In the genomic region with DNA sequence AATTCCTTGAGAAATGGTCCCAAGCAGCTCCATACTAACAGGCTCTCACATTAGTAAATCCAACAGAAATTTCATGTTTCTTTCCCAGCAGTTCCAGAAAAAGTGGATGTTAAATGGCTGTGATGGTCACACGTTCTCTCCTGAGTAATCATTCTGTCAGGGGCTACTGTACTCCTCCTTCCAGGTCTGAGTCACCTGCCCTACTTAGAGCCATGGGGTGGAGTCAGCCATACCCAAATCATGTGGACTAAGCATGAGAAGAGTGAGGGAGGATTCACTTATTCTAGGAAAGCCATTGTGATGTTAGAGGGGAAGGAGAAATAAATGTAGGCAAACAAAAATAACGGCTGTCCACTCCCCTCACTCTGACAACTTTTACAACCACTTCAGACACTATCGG, we compare ENCODE assay signal across 1 cellular context.
A peak's percentile ranks its signal among the peaks of the same experiment; 100 is the strongest.
TF ChIP-seq lines count a peak whose summit lies in the region.

No MANE protein-coding gene starts in this region.

TF ChIP-seq in HEK293, 187 proteins besides CTCF, POLR2A, EP300 and RAD21 (continued from another document):
- TF ChIP-seq, protein P1, sequence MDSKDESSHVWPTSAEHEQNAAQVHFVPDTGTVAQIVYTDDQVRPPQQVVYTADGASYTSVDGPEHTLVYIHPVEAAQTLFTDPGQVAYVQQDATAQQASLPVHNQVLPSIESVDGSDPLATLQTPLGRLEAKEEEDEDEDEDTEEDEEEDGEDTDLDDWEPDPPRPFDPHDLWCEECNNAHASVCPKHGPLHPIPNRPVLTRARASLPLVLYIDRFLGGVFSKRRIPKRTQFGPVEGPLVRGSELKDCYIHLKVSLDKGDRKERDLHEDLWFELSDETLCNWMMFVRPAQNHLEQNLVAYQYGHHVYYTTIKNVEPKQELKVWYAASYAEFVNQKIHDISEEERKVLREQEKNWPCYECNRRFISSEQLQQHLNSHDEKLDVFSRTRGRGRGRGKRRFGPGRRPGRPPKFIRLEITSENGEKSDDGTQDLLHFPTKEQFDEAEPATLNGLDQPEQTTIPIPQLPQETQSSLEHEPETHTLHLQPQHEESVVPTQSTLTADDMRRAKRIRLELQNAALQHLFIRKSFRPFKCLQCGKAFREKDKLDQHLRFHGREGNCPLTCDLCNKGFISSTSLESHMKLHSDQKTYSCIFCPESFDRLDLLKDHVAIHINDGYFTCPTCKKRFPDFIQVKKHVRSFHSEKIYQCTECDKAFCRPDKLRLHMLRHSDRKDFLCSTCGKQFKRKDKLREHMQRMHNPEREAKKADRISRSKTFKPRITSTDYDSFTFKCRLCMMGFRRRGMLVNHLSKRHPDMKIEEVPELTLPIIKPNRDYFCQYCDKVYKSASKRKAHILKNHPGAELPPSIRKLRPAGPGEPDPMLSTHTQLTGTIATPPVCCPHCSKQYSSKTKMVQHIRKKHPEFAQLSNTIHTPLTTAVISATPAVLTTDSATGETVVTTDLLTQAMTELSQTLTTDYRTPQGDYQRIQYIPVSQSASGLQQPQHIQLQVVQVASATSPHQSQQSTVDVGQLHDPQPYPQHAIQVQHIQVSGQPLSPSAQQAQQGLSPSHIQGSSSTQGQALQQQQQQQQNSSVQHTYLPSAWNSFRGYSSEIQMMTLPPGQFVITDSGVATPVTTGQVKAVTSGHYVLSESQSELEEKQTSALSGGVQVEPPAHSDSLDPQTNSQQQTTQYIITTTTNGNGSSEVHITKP (tag by site-specific recombination; IDR thresholded peaks at IDR 0.05), result 0 out of 2 replicates have a peak, but pooled peaks have one; percentile 8
- TF ChIP-seq ZNF843 (tag by site-specific recombination; IDR thresholded peaks at IDR 0.05) (no peak), PRDM1 (tag by site-specific recombination; IDR thresholded peaks at IDR 0.05) (0 out of 2 replicates have a peak, but pooled peaks have one; percentile 9), OSR2 (tag by site-specific recombination; IDR thresholded peaks at IDR 0.05) (peak; percentile 50; the same call in 1 of the 2 replicates), WT1 (tag by site-specific recombination; IDR thresholded peaks at IDR 0.05) (peak; percentile 89), ZNF624 (tag by site-specific recombination; IDR thresholded peaks at IDR 0.05) (no peak), ZNF184 (tag by site-specific recombination; IDR thresholded peaks at IDR 0.05) (peak; percentile 40; the same call in 1 of the 2 replicates)
